1 cellular context compared by ENCODE assay signal in the genomic region with DNA sequence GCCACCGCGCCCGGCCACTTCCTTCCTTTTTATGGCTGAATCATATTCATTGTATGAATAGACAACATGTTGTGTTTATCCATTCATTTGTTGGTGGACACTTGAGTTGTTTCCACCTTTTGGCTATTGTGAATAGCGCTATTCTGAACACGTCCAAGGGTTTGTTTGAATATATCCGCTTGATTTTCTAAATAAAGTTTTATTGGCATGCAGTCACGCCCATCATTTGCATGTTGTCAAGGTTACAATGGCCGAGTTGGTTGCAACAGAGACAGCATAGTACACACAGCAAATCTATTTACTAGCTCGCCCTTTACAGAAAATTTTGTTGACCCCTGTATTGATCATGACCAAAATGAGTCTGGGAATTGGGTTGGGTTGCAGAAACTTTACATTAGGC.
TF ChIP-seq lines count a peak whose summit lies in the region.

No MANE protein-coding gene starts in this region.

TF ChIP-seq in HepG2, 621 proteins besides CTCF, POLR2A, EP300 and RAD21 (continued from another document):
- TF ChIP-seq, protein P1, sequence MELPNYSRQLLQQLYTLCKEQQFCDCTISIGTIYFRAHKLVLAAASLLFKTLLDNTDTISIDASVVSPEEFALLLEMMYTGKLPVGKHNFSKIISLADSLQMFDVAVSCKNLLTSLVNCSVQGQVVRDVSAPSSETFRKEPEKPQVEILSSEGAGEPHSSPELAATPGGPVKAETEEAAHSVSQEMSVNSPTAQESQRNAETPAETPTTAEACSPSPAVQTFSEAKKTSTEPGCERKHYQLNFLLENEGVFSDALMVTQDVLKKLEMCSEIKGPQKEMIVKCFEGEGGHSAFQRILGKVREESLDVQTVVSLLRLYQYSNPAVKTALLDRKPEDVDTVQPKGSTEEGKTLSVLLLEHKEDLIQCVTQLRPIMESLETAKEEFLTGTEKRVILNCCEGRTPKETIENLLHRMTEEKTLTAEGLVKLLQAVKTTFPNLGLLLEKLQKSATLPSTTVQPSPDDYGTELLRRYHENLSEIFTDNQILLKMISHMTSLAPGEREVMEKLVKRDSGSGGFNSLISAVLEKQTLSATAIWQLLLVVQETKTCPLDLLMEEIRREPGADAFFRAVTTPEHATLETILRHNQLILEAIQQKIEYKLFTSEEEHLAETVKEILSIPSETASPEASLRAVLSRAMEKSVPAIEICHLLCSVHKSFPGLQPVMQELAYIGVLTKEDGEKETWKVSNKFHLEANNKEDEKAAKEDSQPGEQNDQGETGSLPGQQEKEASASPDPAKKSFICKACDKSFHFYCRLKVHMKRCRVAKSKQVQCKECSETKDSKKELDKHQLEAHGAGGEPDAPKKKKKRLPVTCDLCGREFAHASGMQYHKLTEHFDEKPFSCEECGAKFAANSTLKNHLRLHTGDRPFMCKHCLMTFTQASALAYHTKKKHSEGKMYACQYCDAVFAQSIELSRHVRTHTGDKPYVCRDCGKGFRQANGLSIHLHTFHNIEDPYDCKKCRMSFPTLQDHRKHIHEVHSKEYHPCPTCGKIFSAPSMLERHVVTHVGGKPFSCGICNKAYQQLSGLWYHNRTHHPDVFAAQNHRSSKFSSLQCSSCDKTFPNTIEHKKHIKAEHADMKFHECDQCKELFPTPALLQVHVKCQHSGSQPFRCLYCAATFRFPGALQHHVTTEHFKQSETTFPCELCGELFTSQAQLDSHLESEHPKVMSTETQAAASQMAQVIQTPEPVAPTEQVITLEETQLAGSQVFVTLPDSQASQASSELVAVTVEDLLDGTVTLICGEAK (IDR thresholded peaks at IDR 0.05): peak; percentile 40
- TF ChIP-seq, protein P1 (CRISPR knock-in tag; IDR thresholded peaks at IDR 0.05): 0 out of 2 replicates have a peak, but pooled peaks have one; percentile 34
